In genomic region chr1:15603966-15604282, GRCh38 we compare ENCODE assay signal across 7 cellular contexts. TPM values are rescaled to one million over a fixed set of nuclear protein-coding genes. Genes with fewer than 3 reads are reported as not detected.
DNase-seq lines count a peak whose midpoint lies in the region; ATAC-seq and TF ChIP-seq lines count a peak whose summit lies in the region.
"Not testable (repeated sequence)": the region's sequence is repeated elsewhere in the genome, so short reads cannot be mapped to it uniquely, and the experiment has no call there.

No MANE protein-coding gene starts in this region.

- H3K4me3 Mint-ChIP-seq in activated naive CD4-positive, alpha-beta T cell treated with anti-CD3 and anti-CD28 coated beads, Interleukin-2, amount 10 ng/mL, durations not matched to agents 7 days and 5 days = peak overlapping the region; percentile 50
- peak overlapping the region; percentile 70 to 91 (median 89) for H3K4me3 Mint-ChIP-seq in naive B cell

- intact Hi-C loops in left ventricle myocardium inferior (cut with micrococcal nuclease) = loop anchor here (10.0 kb wide), 1 partner anchor 59 kb away; no protein-coding TSS in a partner anchor

- not testable (repeated sequence) for ATAC-seq in naive B cell (ENCODE audit: low read depth in 2 of 2)

- H3K27me3 Mint-ChIP-seq in activated naive CD4-positive, alpha-beta T cell treated with anti-CD3 and anti-CD28 coated beads, Interleukin-2, amount 10 ng/mL, durations not matched to agents 7 days and 5 days = peaks cover 28% of the 10 kb centered on the region
- H3K27me3 Mint-ChIP-seq in naive B cell = not testable (repeated sequence)

- not testable (repeated sequence) for H3K9me3 ChIP-seq in SJCRH30 (replicated peaks); left ventricle myocardium inferior (replicated peaks); skeletal muscle tissue (ENCODE audit: control insufficient read depth in 3 of 3, low read length in 3 of 3)

- H3K36me3 ChIP-seq in SJCRH30; left ventricle myocardium inferior; skeletal muscle tissue (ENCODE audit: control insufficient read depth in 3 of 3, insufficient read depth in 3 of 3, low read length in 3 of 3): not testable (repeated sequence)

- not testable (repeated sequence) for H3K36me3 Mint-ChIP-seq in activated naive CD4-positive, alpha-beta T cell treated with anti-CD3 and anti-CD28 coated beads, Interleukin-2, amount 10 ng/mL, durations not matched to agents 7 days and 5 days; naive B cell

- peak overlapping the region; percentile 15 for H3K27ac Mint-ChIP-seq in activated naive CD4-positive, alpha-beta T cell treated with anti-CD3 and anti-CD28 coated beads, Interleukin-2, amount 10 ng/mL, durations not matched to agents 7 days and 5 days
- peak overlapping the region; percentile 70 to 96 (median 92) for H3K27ac Mint-ChIP-seq in naive B cell

- not testable (repeated sequence) for H3K9me3 Mint-ChIP-seq in activated naive CD4-positive, alpha-beta T cell treated with anti-CD3 and anti-CD28 coated beads, Interleukin-2, amount 10 ng/mL, durations not matched to agents 7 days and 5 days; naive B cell

- not testable (repeated sequence) for H3K4me1 ChIP-seq in SJCRH30
- H3K4me1 ChIP-seq in left ventricle myocardium inferior (peaks cover 29% of the 10 kb centered on the region), skeletal muscle tissue (ENCODE audit: control insufficient read depth in 3 of 3, insufficient read depth in 3 of 3, low read length in 3 of 3) (peaks cover 8 to 18% (median 9%) of the 10 kb centered on the region in 3 donors)

- peak overlapping the region; percentile 62 to 97 (median 80) for H3K9ac ChIP-seq in skeletal muscle tissue (ENCODE audit: low read depth in 1 of 3, low read length in 3 of 3)

- not testable (repeated sequence) for H3K27me3 ChIP-seq in SJCRH30; left ventricle myocardium inferior (ENCODE audit: low read depth); skeletal muscle tissue (ENCODE audit: control insufficient read depth in 3 of 3, insufficient read depth in 3 of 3, low read length in 3 of 3)

- H3K4me3 ChIP-seq in GM12865 (ENCODE audit: low read depth, low read length) = peak overlapping the region; percentile 76
- peak overlapping the region; percentile 61 for H3K4me3 ChIP-seq in SJCRH30
- H3K4me3 ChIP-seq in coronary artery = peak overlapping the region; percentile 78
- peak overlapping the region; percentile 73 for H3K4me3 ChIP-seq in left ventricle myocardium inferior
- peak overlapping the region; percentile 89 to 97 (median 93) for H3K4me3 ChIP-seq in skeletal muscle tissue (ENCODE audit: low read length in 3 of 3)

- H3K4me1 Mint-ChIP-seq in activated naive CD4-positive, alpha-beta T cell treated with anti-CD3 and anti-CD28 coated beads, Interleukin-2, amount 10 ng/mL, durations not matched to agents 7 days and 5 days = peaks cover 17% of the 10 kb centered on the region
- peaks cover 9 to 14% (median 12%) of the 10 kb centered on the region in 3 donors for H3K4me1 Mint-ChIP-seq in naive B cell

- H3K27ac ChIP-seq in SJCRH30 = not testable (repeated sequence)
- H3K27ac ChIP-seq in coronary artery (peak overlapping the region; percentile 74 to 87), left ventricle myocardium inferior (replicated peaks) (peak overlapping the region; percentile 87), skeletal muscle tissue (ENCODE audit: low read depth, low read length) (peak overlapping the region; percentile 91)

- CTCF ChIA-PET in activated naive CD4-positive, alpha-beta T cell treated with anti-CD3 and anti-CD28 coated beads, Interleukin-2, amount 10 ng/mL, durations not matched to agents 7 days and 5 days (lab: Charles Lee) = interaction anchor here (1.0 to 1.7 kb wide), 3 partner anchors 12 to 14 kb away, joined by 3 to 5 read pairs (median 3); no protein-coding TSS in a partner anchor

- not testable (repeated sequence) for TF ChIP-seq CTCF in GM12865 (IDR thresholded peaks at IDR 0.05; ENCODE audit: insufficient read depth, low read depth, low read length, missing control alignments); coronary artery (IDR thresholded peaks at IDR 0.05); left ventricle myocardium inferior (IDR thresholded peaks at IDR 0.05; ENCODE audit: borderline replicate concordance)

- not testable (repeated sequence) for DNase-seq in GM12865 (ENCODE audit: low read depth); SJCRH30; activated naive CD4-positive, alpha-beta T cell treated with anti-CD3 and anti-CD28 coated beads, Interleukin-2, amount 10 ng/mL, durations not matched to agents 7 days and 5 days; coronary artery (ENCODE audit: low spot score); left ventricle myocardium inferior; naive B cell

RNA-seq across cellular contexts. Expression of gene DDI2, which starts 13.3 kb away (rescaled TPM):
- 27.5 and 29.1 TPM in 2 replicates for total RNA-seq in SJCRH30 (2014; rRNA removed; shearing (Covaris generic))
- total RNA-seq in left ventricle myocardium inferior = 22.5 TPM
- polyA plus RNA-seq in naive B cell (ENCODE audit: low read depth in 6 of 6) = 1 to 10 TPM; 2.5 to 7.1 (median 5.7) TPM
- total RNA-seq in skeletal muscle tissue = 30.8 TPM

RNA-seq across cellular contexts. Expression of gene AGMAT, which starts 19.1 kb away (rescaled TPM):
- total RNA-seq in SJCRH30 (2014; rRNA removed; shearing (Covaris generic)) = not detected in 2 replicates
- total RNA-seq in left ventricle myocardium inferior = not detected
- 1 to 10 TPM; 2.4 to 7.4 (median 3.8) TPM for polyA plus RNA-seq in naive B cell (ENCODE audit: low read depth in 6 of 6)
- total RNA-seq in skeletal muscle tissue = 4.2 TPM
